Comparison of ENCODE assay signal across 14 cellular contexts in genomic region chrX:153557618-153558017, GRCh38. TPM values are rescaled to one million over a fixed set of nuclear protein-coding genes. Genes with fewer than 3 reads are reported as not detected.
"Had no signal": no experiment of that assay in that cellular context is flagged by ENCODE, and none has a peak within 500 bp of the region (broad histone marks: within the 10 kb centered on the region; RNA-seq: fewer than 3 reads in every experiment).

No MANE protein-coding gene starts in this region.

- H3K4me2 ChIP-seq: neural progenitor cell had no signal

- H3K9ac ChIP-seq: neural progenitor cell had no signal

- H3K4me3 ChIP-seq: lower lobe of right lung, neural progenitor cell, pancreas, tibial nerve, vagina had no signal

- ATAC-seq: activated naive CD4-positive, alpha-beta T cell treated with anti-CD3 and anti-CD28 coated beads, Interleukin-2, amount 50 U/mL, for 72 hours; lower lobe of right lung; pancreas had no signal

- DNase-seq: activated CD4-positive, alpha-beta T cell treated with anti-CD3 and anti-CD28 coated beads, Interleukin-2, amount 10 ng/mL, durations not matched to agents 7 days and 5 days; activated CD4-positive, CD25-positive, alpha-beta regulatory T cell; activated CD8-positive, alpha-beta memory T cell treated with anti-CD3 and anti-CD28 coated beads for 24 hours; cerebellar nuclear complex; lower lobe of right lung; pancreas; stimulated activated CD4-positive, alpha-beta T cell treated with anti-CD3 and anti-CD28 coated beads, Interleukin-15, amount 100 ng/mL, for 24 hours had no signal

- H3K36me3 ChIP-seq: lower lobe of right lung, neural progenitor cell, pancreas, tibial nerve, vagina had no signal

- H3K9me3 ChIP-seq: lower lobe of right lung, pancreas, tibial nerve, vagina had no signal

- H3K27ac ChIP-seq: lower lobe of right lung, neural progenitor cell, pancreas, tibial nerve, vagina had no signal

- H3K27me3 ChIP-seq: neural progenitor cell, vagina had no signal

- H3K4me1 ChIP-seq: lower lobe of right lung, neural progenitor cell, pancreas, vagina had no signal

RNA-seq across cellular contexts. Expression of gene ATP2B3, which starts 40.2 kb away (rescaled TPM):
- total RNA-seq: activated naive CD4-positive, alpha-beta T cell treated with anti-CD3 and anti-CD28 coated beads, Interleukin-2, amount 50 U/mL, for 72 hours; activated T-helper 2 cell treated with anti-CD3 and anti-CD28 coated beads, Interferon-gamma antibody, Interleukin-2, Interleukin-4, amounts not matched to agents 10 μg/mL and 5 μg/mL and 100 μg/mL, durations not matched to agents 14 hours and 24 hours and 36 hours; dermis microvascular lymphatic vessel endothelial cell; lower lobe of right lung; tibial nerve had no signal
- polyA plus RNA-seq: esophagus had no signal
